Comparison of ENCODE assay signal across 17 cellular contexts in the genomic region with DNA sequence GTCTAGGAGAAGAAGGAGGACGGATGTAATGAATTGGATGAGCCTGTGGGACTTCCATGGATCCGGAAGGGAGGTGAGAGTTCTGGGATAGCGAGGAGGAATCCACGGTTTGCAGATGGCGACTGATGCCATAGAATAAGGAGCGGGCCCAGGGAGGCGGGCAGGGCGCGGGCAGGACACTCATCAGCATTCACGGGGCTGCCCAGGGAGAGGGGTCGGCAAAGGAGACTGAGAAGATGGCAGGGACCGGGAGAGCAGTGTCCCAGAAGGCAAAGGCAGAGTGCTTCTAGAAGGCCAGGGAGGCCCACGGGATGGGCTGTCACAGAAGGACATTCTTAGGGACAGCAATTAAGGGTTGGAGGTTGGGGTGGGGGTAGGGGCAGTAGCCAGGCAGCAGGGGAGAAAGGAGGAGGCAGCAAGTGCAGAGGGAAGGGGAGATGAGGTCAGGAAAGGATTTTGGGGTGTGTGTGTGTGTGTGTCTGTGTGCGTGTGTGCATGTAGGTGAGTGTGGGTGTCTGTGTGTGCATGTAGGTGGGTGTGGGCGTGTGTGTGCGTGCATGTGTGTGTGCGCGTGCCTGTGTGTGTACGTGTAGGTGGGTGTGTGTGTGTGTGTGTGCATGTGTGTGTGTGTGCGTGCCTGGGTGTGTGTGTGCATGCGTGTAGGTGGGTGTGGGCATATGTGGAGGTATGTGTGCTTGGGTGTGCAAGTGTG. TPM values are rescaled to one million over a fixed set of nuclear protein-coding genes. Genes with fewer than 3 reads are reported as not detected.
DNase-seq lines count a peak whose midpoint lies in the region; ATAC-seq and TF ChIP-seq lines count a peak whose summit lies in the region.
"Had no signal": no experiment of that assay in that cellular context is flagged by ENCODE, and none has a peak within 500 bp of the region (broad histone marks: within the 10 kb centered on the region; RNA-seq: fewer than 3 reads in every experiment).

No MANE protein-coding gene starts in this region.

- no peak overlapping the region for H3K18ac ChIP-seq in trophoblast cell (ENCODE audit: low read length)

- peaks cover 18% of the 10 kb centered on the region for H3K27me3 ChIP-seq in CD8-positive, alpha-beta memory T cell (ENCODE audit: insufficient read depth, low read length, poor library complexity, severe bottlenecking)
- H3K27me3 ChIP-seq in NT2/D1 (ENCODE audit: insufficient read depth, insufficient read length) = peaks cover 49% of the 10 kb centered on the region
- peaks cover 0 to 3% (median 0%) of the 10 kb centered on the region in 4 donors for H3K27me3 ChIP-seq in esophagus muscularis mucosa
- H3K27me3 ChIP-seq in trophoblast cell (ENCODE audit: insufficient read depth, low read length) = peaks cover 32% of the 10 kb centered on the region
- H3K27me3 ChIP-seq in foreskin keratinocyte = peaks cover 34% of the 10 kb centered on the region

- no peak overlapping the region for H3K27ac ChIP-seq in CD8-positive, alpha-beta memory T cell (ENCODE audit: low read depth, low read length)
- H3K27ac ChIP-seq in esophagus muscularis mucosa (replicated peaks in 1 of 4) (no peak overlapping the region), trophoblast cell (ENCODE audit: low read depth, low read length) (no peak overlapping the region), foreskin keratinocyte (no peak overlapping the region)
- H3K27ac ChIP-seq: C4-2B, transverse colon had no signal

- peaks cover 13 to 31% (median 21%) of the 10 kb centered on the region in 3 donors for H3K4me1 Mint-ChIP-seq in CD8-positive, alpha-beta memory T cell

- H3K23ac ChIP-seq in trophoblast cell (ENCODE audit: low read length) = no peak overlapping the region

- no peaks in the 10 kb centered on the region for H3K79me2 ChIP-seq in trophoblast cell (ENCODE audit: control insufficient read depth, insufficient read depth, low read length, poor library complexity)

- no peak overlapping the region for H4K91ac ChIP-seq in trophoblast cell (ENCODE audit: low read depth, low read length)

- H3K9me3 Mint-ChIP-seq in CD8-positive, alpha-beta memory T cell = no peaks in the 10 kb centered on the region
- H3K9me3 Mint-ChIP-seq: activated T-cell treated with anti-CD3 and anti-CD28 coated beads, Interleukin-2, amount 50 U/mL, for 72 hours had no signal

- no peak overlapping the region for H2BK12ac ChIP-seq in trophoblast cell (ENCODE audit: low read length)

- no peak overlapping the region for H3K4me3 ChIP-seq in CD8-positive, alpha-beta memory T cell (ENCODE audit: low read length)
- H3K4me3 ChIP-seq in NT2/D1 (ENCODE audit: insufficient read length, low read depth) = no peak overlapping the region
- peak overlapping the region in 3 of 4 donors; percentile 47 to 71 (median 60) for H3K4me3 ChIP-seq in esophagus muscularis mucosa
- H3K4me3 ChIP-seq in trophoblast cell (ENCODE audit: low read depth, low read length) = peak overlapping the region; percentile 59

- peak overlapping the region in 6 of 7 donors; percentile 20 to 86 (median 48) for H3K4me3 Mint-ChIP-seq in CD8-positive, alpha-beta memory T cell

- no peak for TF ChIP-seq POLR2A in esophagus muscularis mucosa (IDR thresholded peaks at IDR 0.05; ENCODE audit: low read depth)

- 86% methylated on average over 21 of the region's 21 CpGs for WGBS in esophagus muscularis mucosa
- WGBS in trophoblast cell (ENCODE audit: extremely low coverage, insufficient coverage, insufficient read length) = no CpG with 5 or more reads among the region's 21 CpGs

- H4K8ac ChIP-seq in trophoblast cell (ENCODE audit: low read depth, low read length) = no peak overlapping the region

- intact Hi-C loops in esophagus muscularis mucosa (cut with DNase I) = no loop called here

- POLR2A ChIA-PET in CD8-positive, alpha-beta memory T cell (lab: Charles Lee) = no interaction called here

- CTCF ChIA-PET in CD8-positive, alpha-beta memory T cell (lab: Charles Lee) = no interaction called here

- peaks cover 28 to 41% of the 10 kb centered on the region in 2 donors for H3K27me3 Mint-ChIP-seq in CD8-positive, alpha-beta memory T cell

- no peak for DNase-seq in CD8-positive, alpha-beta memory T cell
- DNase-seq in NT2/D1 (ENCODE audit: low read depth, low spot score) = no peak
- DNase-seq in esophagus muscularis mucosa (ENCODE audit: extremely low spot score) = no peak
- DNase-seq in trophoblast cell = no peak
- DNase-seq in foreskin keratinocyte = no peak
- no peak for DNase-seq in NK-92 (lab: John Stamatoyannopoulos, UW; ENCODE audit: unreplicated experiment)
- DNase-seq in SW 1271 (lab: John Stamatoyannopoulos, UW) = no peak
- DNase-seq: activated T-cell treated with anti-CD3 and anti-CD28 coated beads, Interleukin-2, amount 50 U/mL, for 72 hours; EL; Karpas-422; NCI-H1436; NCI-H510A; stimulated activated CD4-positive, alpha-beta T cell treated with anti-CD3 and anti-CD28 coated beads, Interleukin-15, amount 100 ng/mL, for 24 hours; transverse colon had no signal

- no peaks in the 10 kb centered on the region for H3K79me1 ChIP-seq in trophoblast cell (ENCODE audit: low read length)

- H2BK5ac ChIP-seq in trophoblast cell (ENCODE audit: low read depth, low read length, poor library complexity) = no peak overlapping the region

- H2BK120ac ChIP-seq in trophoblast cell (ENCODE audit: insufficient read depth, low read length, poor library complexity) = no peak overlapping the region

- peaks cover 0 to 5% (median 0%) of the 10 kb centered on the region in 3 donors for H3K36me3 Mint-ChIP-seq in CD8-positive, alpha-beta memory T cell

- no peak overlapping the region for H3K4ac ChIP-seq in trophoblast cell (ENCODE audit: low read depth, low read length)

- H3K9ac ChIP-seq in NT2/D1 (ENCODE audit: insufficient read length, low read depth) = peak overlapping the region; percentile 18
- H3K9ac ChIP-seq in trophoblast cell (ENCODE audit: low read length) = no peak overlapping the region

- H4K12ac ChIP-seq in trophoblast cell (ENCODE audit: low read depth, low read length) = no peak overlapping the region

- H3K36me3 ChIP-seq in CD8-positive, alpha-beta memory T cell (ENCODE audit: insufficient read depth, low read length) = no peaks in the 10 kb centered on the region
- no peaks in the 10 kb centered on the region for H3K36me3 ChIP-seq in NT2/D1 (ENCODE audit: insufficient read depth, insufficient read length, low read length)
- no peaks in the 10 kb centered on the region for H3K36me3 ChIP-seq in esophagus muscularis mucosa
- H3K36me3 ChIP-seq in trophoblast cell (ENCODE audit: control insufficient read depth in 1 of 2, insufficient read depth in 2 of 2, low read length in 2 of 2) = no peaks in the 10 kb centered on the region
- H3K36me3 ChIP-seq: transverse colon had no signal

- H2AFZ ChIP-seq in trophoblast cell (ENCODE audit: insufficient read depth, low read length, poor library complexity) = no peak overlapping the region

- no peaks in the 10 kb centered on the region for H3K4me1 ChIP-seq in CD8-positive, alpha-beta memory T cell (ENCODE audit: insufficient read depth, low read length)
- H3K4me1 ChIP-seq in NT2/D1 (ENCODE audit: insufficient read depth, insufficient read length) (peaks cover 20% of the 10 kb centered on the region), esophagus muscularis mucosa (peaks cover 8 to 36% (median 25%) of the 10 kb centered on the region in 4 donors), trophoblast cell (ENCODE audit: control insufficient read depth in 1 of 2, insufficient read depth in 2 of 2, low read length in 2 of 2) (peaks cover 0 to 4% of the 10 kb centered on the region in 2 experiments), foreskin keratinocyte (no peaks in the 10 kb centered on the region)

- no peak overlapping the region for H2AK5ac ChIP-seq in trophoblast cell (ENCODE audit: low read length)

- H3K4me2 ChIP-seq in trophoblast cell (ENCODE audit: low read length) = no peak overlapping the region

- no peaks in the 10 kb centered on the region for H3K9me3 ChIP-seq in CD8-positive, alpha-beta memory T cell (ENCODE audit: low read length)
- H3K9me3 ChIP-seq in NT2/D1 (ENCODE audit: insufficient read depth, low read length) (no peaks in the 10 kb centered on the region), esophagus muscularis mucosa (no peaks in the 10 kb centered on the region), trophoblast cell (ENCODE audit: insufficient read depth, low read depth, low read length) (peaks cover 3% of the 10 kb centered on the region)
- H3K9me3 ChIP-seq: transverse colon had no signal

- H3K14ac ChIP-seq in trophoblast cell (ENCODE audit: low read length) = no peak overlapping the region

- ATAC-seq in foreskin keratinocyte (no peak), HG03520 (IDR thresholded peaks at IDR 0.05; ENCODE audit: unreplicated experiment) (no peak)
- ATAC-seq: activated CD4-positive, CD25-positive, alpha-beta regulatory T cell treated with anti-CD3 and anti-CD28 coated beads, Interleukin-2, amount 50 U/mL, for 24 hours had no signal

- TF ChIP-seq EP300 in esophagus muscularis mucosa (IDR thresholded peaks at IDR 0.05) = no peak

- TF ChIP-seq CTCF in esophagus muscularis mucosa (IDR thresholded peaks at IDR 0.05) (no peak), foreskin keratinocyte (conservative IDR thresholded peaks at IDR 0.05) (no peak)

- H3K27ac Mint-ChIP-seq in CD8-positive, alpha-beta memory T cell = peak overlapping the region in 2 of 8 donors; percentile 61 to 63
- H3K27ac Mint-ChIP-seq: activated T-cell treated with anti-CD3 and anti-CD28 coated beads, Interleukin-2, amount 50 U/mL, for 72 hours had no signal

RNA-seq across cellular contexts. Expression of a gene that starts 1.1 kb away (rescaled TPM):
- under 1 TPM; 0.07 to 0.18 TPM for total RNA-seq in CD8-positive, alpha-beta memory T cell
- polyA plus RNA-seq in CD8-positive, alpha-beta memory T cell = not detected
- total RNA-seq in esophagus muscularis mucosa (10 to 100 TPM; 20.7 to 57.4 (median 34.7) TPM), foreskin keratinocyte (0.68 and 0.78 TPM in 2 replicates)
- 0.25 and 0.27 TPM in 2 replicates for polyA plus RNA-seq in trophoblast cell (2013)
- polyA plus RNA-seq in foreskin keratinocyte = 0.27 and 0.41 TPM in 2 replicates

RNA-seq across cellular contexts. Expression of a gene that starts 23.1 kb away (rescaled TPM):
- total RNA-seq in CD8-positive, alpha-beta memory T cell = 10 to 100 TPM; 61.7 to 63.1 TPM
- 117 TPM for polyA plus RNA-seq in CD8-positive, alpha-beta memory T cell
- total RNA-seq in esophagus muscularis mucosa (100 to 1,000 TPM in 3 of 4 donors, 10 to 100 TPM in 1; 97.9 to 164 (median 122) TPM), foreskin keratinocyte (115 and 121 TPM in 2 replicates)
- 62.9 and 66.9 TPM in 2 replicates for polyA plus RNA-seq in trophoblast cell (2013)
- polyA plus RNA-seq in foreskin keratinocyte = 142 and 153 TPM in 2 replicates

RNA-seq across cellular contexts. Expression of a gene that starts 29.8 kb away (rescaled TPM):
- 100 to 1,000 TPM; 183 to 185 TPM for total RNA-seq in CD8-positive, alpha-beta memory T cell
- 55.4 TPM for polyA plus RNA-seq in CD8-positive, alpha-beta memory T cell
- total RNA-seq in esophagus muscularis mucosa (100 to 1,000 TPM; 162 to 263 (median 225) TPM), foreskin keratinocyte (207 and 209 TPM in 2 replicates)
- 96.6 and 97.6 TPM in 2 replicates for polyA plus RNA-seq in trophoblast cell (2013)
- polyA plus RNA-seq in foreskin keratinocyte = 259 and 272 TPM in 2 replicates

RNA-seq across cellular contexts. Expression of a gene that starts 37.5 kb away (rescaled TPM):
- total RNA-seq in CD8-positive, alpha-beta memory T cell = 10 to 100 TPM; 38.9 to 41.1 TPM
- polyA plus RNA-seq in CD8-positive, alpha-beta memory T cell = 26.1 TPM
- total RNA-seq in esophagus muscularis mucosa = 10 to 100 TPM; 23.3 to 45.8 (median 40.8) TPM
- polyA plus RNA-seq in trophoblast cell (2013) = 14.7 and 16.2 TPM in 2 replicates
- total RNA-seq in foreskin keratinocyte = 40.7 and 43.6 TPM in 2 replicates
- polyA plus RNA-seq in foreskin keratinocyte = 47.7 and 48.8 TPM in 2 replicates

RNA-seq across cellular contexts. Expression of a gene that starts 42.3 kb away (rescaled TPM):
- not detected for total RNA-seq in CD8-positive, alpha-beta memory T cell
- polyA plus RNA-seq in CD8-positive, alpha-beta memory T cell = not detected
- total RNA-seq in esophagus muscularis mucosa = under 1 TPM in 1 of 4 donors, not detected in 3; 0.83 TPM
- polyA plus RNA-seq in trophoblast cell (2013) = 0.36 and 0.49 TPM in 2 replicates
- 0.21 and 0.34 TPM in 2 replicates for total RNA-seq in foreskin keratinocyte
- polyA plus RNA-seq in foreskin keratinocyte = 0.28 and 0.42 TPM in 2 replicates
- total RNA-seq: transverse colon had no signal

Comparison
In these comparisons a context has a peak if more than half of its experiments do, and no peak if none do; other contexts are left out.
1. H3K4me3 ChIP-seq: peak in esophagus muscularis mucosa (3 of 4) and trophoblast cell (single experiment); none in CD8-positive, alpha-beta memory T cell (single experiment) and NT2/D1 (single experiment).
2. RNA of a gene that starts 1.1 kb away (total RNA-seq): 20.7 to 57.4 TPM in esophagus muscularis mucosa; 0.68 to 0.78 TPM in foreskin keratinocyte and 0.07 to 0.18 TPM in CD8-positive, alpha-beta memory T cell; every median in the first group is over 10 times any median in the second.